In genomic region chr2:24315669-24316068, GRCh38 we compare ENCODE assay signal across 10 cellular contexts. TPM values are rescaled to one million over a fixed set of nuclear protein-coding genes. Genes with fewer than 3 reads are reported as not detected.
A peak's percentile ranks its signal among the peaks of the same experiment; 100 is the strongest.
DNase-seq lines count a peak whose midpoint lies in the region; ATAC-seq and TF ChIP-seq lines count a peak whose summit lies in the region.
"Had no signal": no experiment of that assay in that cellular context is flagged by ENCODE, and none has a peak within 500 bp of the region (broad histone marks: within the 10 kb centered on the region; RNA-seq: fewer than 3 reads in every experiment).

No MANE protein-coding gene starts in this region.

- no peaks in the 10 kb centered on the region for H3K9me3 Mint-ChIP-seq in CD8-positive, alpha-beta memory T cell

- CTCF ChIA-PET in CD8-positive, alpha-beta memory T cell (lab: Charles Lee): no interaction called here
- CTCF ChIA-PET in OCI-LY7 (lab: Charles Lee; ENCODE audit: unreplicated experiment): interaction anchor here (1.0 kb wide), 1 partner anchor 38 kb away, joined by 3 read pairs; no protein-coding TSS in a partner anchor

- H3K27me3 Mint-ChIP-seq in CD8-positive, alpha-beta memory T cell: no peaks in the 10 kb centered on the region

- no peak overlapping the region for H2AFZ ChIP-seq in OCI-LY7 (ENCODE audit: low read length)

- H3K27ac ChIP-seq in CD8-positive, alpha-beta memory T cell (ENCODE audit: low read depth, low read length): no peak overlapping the region
- H3K27ac ChIP-seq in OCI-LY7 (ENCODE audit: low read depth, low read length, poor library complexity, severe bottlenecking): peak overlapping the region; percentile 61

- H4K20me1 ChIP-seq in OCI-LY7 (ENCODE audit: insufficient read depth, low read length): no peaks in the 10 kb centered on the region

- no peaks in the 10 kb centered on the region for H3K27me3 ChIP-seq in CD8-positive, alpha-beta memory T cell (ENCODE audit: insufficient read depth, low read length, poor library complexity, severe bottlenecking)

- no TSS peak for BruUV-seq in OCI-LY7 (replicated peaks; lab: Mats Ljungman, UMichigan)

- TF ChIP-seq CTCF in OCI-LY7 (conservative IDR thresholded peaks at IDR 0.05; ENCODE audit: low read length) (no peak), foreskin fibroblast (IDR thresholded peaks at IDR 0.05; ENCODE audit: low read depth, low read length) (no peak)

- H3K4me2 ChIP-seq in OCI-LY7 (ENCODE audit: low read length): peak overlapping the region; percentile 60

- no peaks in the 10 kb centered on the region for H3K9me3 ChIP-seq in CD8-positive, alpha-beta memory T cell (ENCODE audit: low read length)
- H3K9me3 ChIP-seq in OCI-LY7 (ENCODE audit: low read length): no peaks in the 10 kb centered on the region

- H3K9me2 ChIP-seq in OCI-LY7 (ENCODE audit: insufficient read depth, low read length): no peaks in the 10 kb centered on the region

- H3K36me3 ChIP-seq in CD8-positive, alpha-beta memory T cell (ENCODE audit: insufficient read depth, low read length): peaks cover 15% of the 10 kb centered on the region
- H3K36me3 ChIP-seq in OCI-LY7 (ENCODE audit: insufficient read depth, low read length): peaks cover 13% of the 10 kb centered on the region

- peak overlapping the region in 7 of 8 donors; percentile 27 to 79 (median 38) for H3K27ac Mint-ChIP-seq in CD8-positive, alpha-beta memory T cell

- H3K4me1 ChIP-seq in CD8-positive, alpha-beta memory T cell (ENCODE audit: insufficient read depth, low read length): no peaks in the 10 kb centered on the region
- peaks cover 20% of the 10 kb centered on the region for H3K4me1 ChIP-seq in OCI-LY7 (ENCODE audit: insufficient read depth, low read length, poor library complexity, severe bottlenecking)

- ATAC-seq in GM18870 (IDR thresholded peaks at IDR 0.05; ENCODE audit: unreplicated experiment) (peak; percentile 68), HG02678 (IDR thresholded peaks at IDR 0.05; ENCODE audit: unreplicated experiment) (peak; percentile 67)

- no peak overlapping the region for H3K4me3 ChIP-seq in CD8-positive, alpha-beta memory T cell (ENCODE audit: low read length)
- H3K4me3 ChIP-seq in OCI-LY7 (ENCODE audit: low read depth, low read length, poor library complexity, severe bottlenecking) (peak overlapping the region; percentile 29), foreskin fibroblast (ENCODE audit: low read depth in 1 of 2, low read length in 2 of 2) (no peak overlapping the region)

- H3K4me1 Mint-ChIP-seq in CD8-positive, alpha-beta memory T cell: peaks cover 41 to 58% (median 52%) of the 10 kb centered on the region in 3 donors

- POLR2A ChIA-PET in CD8-positive, alpha-beta memory T cell (lab: Charles Lee): no interaction called here
- POLR2A ChIA-PET in OCI-LY7 (lab: Charles Lee): interaction anchor here (0.6 to 3.6 kb wide), 5 partner anchors 14 to 1261 kb away, joined by 3 to 25 read pairs (median 4); partner anchors contain the start of gene ITSN2

- H3K36me3 Mint-ChIP-seq in CD8-positive, alpha-beta memory T cell: peaks cover 0 to 47% (median 7%) of the 10 kb centered on the region in 3 donors

- no peak for DNase-seq in CD8-positive, alpha-beta memory T cell
- DNase-seq in OCI-LY7 (ENCODE audit: low spot score) (peak; percentile 50), NCI-H69 (lab: John Stamatoyannopoulos, UW) (no peak), DMS114 treated with DMSO at 0.1 percent for 48 hours (lab: John Stamatoyannopoulos, UW; ENCODE audit: unreplicated experiment) (no peak), foreskin fibroblast (no peak), NCI-H2196 treated with DMSO at 0.1 percent for 48 hours (lab: John Stamatoyannopoulos, UW; ENCODE audit: unreplicated experiment) (no peak)
- DNase-seq: COR-L47, MV-4-11 had no signal

- intact Hi-C loops in OCI-LY7 (cut with micrococcal nuclease; ENCODE audit: unreplicated experiment): no loop called here

- H3K79me2 ChIP-seq in OCI-LY7 (ENCODE audit: insufficient read depth, low read depth, low read length): peaks cover 6% of the 10 kb centered on the region; the same call in 1 of the 2 replicates

- H3K4me3 Mint-ChIP-seq in CD8-positive, alpha-beta memory T cell: peak overlapping the region in 2 of 7 donors; percentile 15 to 65

RNA-seq across cellular contexts. Expression of gene ITSN2, which starts 44.7 kb away (rescaled TPM):
- 10 to 100 TPM; 71.2 to 76.1 TPM for total RNA-seq in CD8-positive, alpha-beta memory T cell
- polyA plus RNA-seq in CD8-positive, alpha-beta memory T cell: 76.7 TPM
- 25.4 and 28.8 TPM in 2 replicates for total RNA-seq in OCI-LY7 (2014; rRNA removed; shearing (Covaris generic))
- total RNA-seq in OCI-LY7 (2022): 64.2 and 65.7 TPM in 2 replicates
